In the genomic region with DNA sequence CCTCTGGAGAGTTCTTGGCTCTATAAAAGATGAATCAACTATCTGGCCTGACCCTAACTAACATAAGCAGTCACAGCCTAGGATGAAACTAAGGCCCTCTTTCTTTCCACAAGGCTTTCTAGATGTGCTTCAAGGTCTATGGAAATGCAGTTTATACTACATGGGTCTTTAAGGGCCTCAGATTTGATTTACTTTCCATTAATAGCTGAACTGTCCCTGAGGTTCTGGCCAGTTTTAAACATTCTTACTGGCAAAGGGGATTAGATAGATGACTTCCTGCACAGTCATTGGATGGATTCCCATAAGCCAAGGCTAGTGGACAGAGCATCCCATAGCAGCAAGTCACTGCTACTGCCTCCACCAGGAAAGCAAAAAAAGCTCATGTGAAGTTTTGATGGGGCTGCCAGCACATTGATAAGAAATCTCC, we compare ENCODE assay signal across 12 cellular contexts. TPM values are rescaled to one million over a fixed set of nuclear protein-coding genes. Genes with fewer than 3 reads are reported as not detected.
DNase-seq lines count a peak whose midpoint lies in the region; ATAC-seq and TF ChIP-seq lines count a peak whose summit lies in the region.
"Had no signal": no experiment of that assay in that cellular context is flagged by ENCODE, and none has a peak within 500 bp of the region (broad histone marks: within the 10 kb centered on the region; RNA-seq: fewer than 3 reads in every experiment).

No MANE protein-coding gene starts in this region.

- H3K79me2 ChIP-seq in GM23248 (ENCODE audit: insufficient read depth) = no peaks in the 10 kb centered on the region

- H3K9ac ChIP-seq in GM23248 = no peak overlapping the region; the same call in 1 of the 2 replicates

- H2AFZ ChIP-seq in GM23248 = no peak overlapping the region

- H3K36me3 ChIP-seq in GM23248 (ENCODE audit: low read depth) (no peaks in the 10 kb centered on the region), adrenal gland (replicated peaks in 1 of 2) (no peaks in the 10 kb centered on the region), thoracic aorta (no peaks in the 10 kb centered on the region)

- no peaks in the 10 kb centered on the region for H3K9me2 ChIP-seq in GM23248 (ENCODE audit: insufficient read depth)

- H3F3A ChIP-seq in GM23248 (ENCODE audit: insufficient read depth) = peaks cover 35% of the 10 kb centered on the region

- no peak overlapping the region for H3K4me3 ChIP-seq in GM23248
- no peak overlapping the region for H3K4me3 ChIP-seq in adrenal gland
- no peak overlapping the region for H3K4me3 ChIP-seq in thoracic aorta

- H3K27me3 ChIP-seq in GM23248 (replicated peaks; ENCODE audit: insufficient read depth) (no peaks in the 10 kb centered on the region), adrenal gland (no peaks in the 10 kb centered on the region), thoracic aorta (replicated peaks; ENCODE audit: insufficient read depth) (no peaks in the 10 kb centered on the region)

- in situ Hi-C loops in GM23248 (cut with MboI) = no loop called here

- ATAC-seq in thoracic aorta (ENCODE audit: insufficient number of reproducible peaks, low FRiP score, low read depth) (no peak), HG02973 (IDR thresholded peaks at IDR 0.05; ENCODE audit: unreplicated experiment) (no peak)
- ATAC-seq: naive thymus-derived CD8-positive, alpha-beta T cell had no signal

- H3K4me2 ChIP-seq in GM23248 (ENCODE audit: unreplicated experiment) = peak overlapping the region; percentile 22

- intact Hi-C loops in adrenal gland (cut with DNase I) = no loop called here

- TF ChIP-seq CTCF in adrenal gland (IDR thresholded peaks at IDR 0.05) = peak in 1 of 6 experiments; percentile 25
- no peak for TF ChIP-seq CTCF in thoracic aorta (IDR thresholded peaks at IDR 0.05)

- H3K27ac ChIP-seq in GM23248 (peak overlapping the region; percentile 68), adrenal gland (peak overlapping the region in 3 of 5 donors; percentile 36 to 83 (median 60)), thoracic aorta (peak overlapping the region; percentile 92 to 94)

- H4K20me1 ChIP-seq in GM23248 (ENCODE audit: insufficient read depth) = no peaks in the 10 kb centered on the region

- TF ChIP-seq POLR2A in adrenal gland (IDR thresholded peaks at IDR 0.05) = no peak

- H3K4me1 ChIP-seq in GM23248 (ENCODE audit: insufficient read depth) = peaks cover 49% of the 10 kb centered on the region
- peaks cover 0 to 43% of the 10 kb centered on the region in 2 donors for H3K4me1 ChIP-seq in adrenal gland (replicated peaks in 1 of 2)
- H3K4me1 ChIP-seq in thoracic aorta (ENCODE audit: control insufficient read depth in 1 of 2, low read depth in 2 of 2) = peaks cover 35 to 72% of the 10 kb centered on the region in 2 donors

- H3K9me3 ChIP-seq in GM23248 (ENCODE audit: low read depth) (no peaks in the 10 kb centered on the region), adrenal gland (replicated peaks in 1 of 3) (no peaks in the 10 kb centered on the region), thoracic aorta (no peaks in the 10 kb centered on the region)

- DNase-seq in GM23248 = peak; percentile 86
- DNase-seq in adrenal gland = peak in 4 of 7 donors; percentile 26 to 75 (median 30)
- DNase-seq in kidney tubule cell (ENCODE audit: low spot score) = peak; percentile 29
- no peak for DNase-seq in thoracic aorta (ENCODE audit: low spot score)
- no peak for DNase-seq in effector CD4-positive, alpha-beta T cell
- no peak for DNase-seq in NOMO-1 treated with dmso at 0.1 percent for 144 hours (lab: John Stamatoyannopoulos, UW; ENCODE audit: unreplicated experiment)
- DNase-seq: cortex of kidney; naive thymus-derived CD8-positive, alpha-beta T cell; NCI-H2107; stimulated activated CD4-positive, alpha-beta T cell treated with anti-CD3 and anti-CD28 coated beads, Interleukin-2, amount 100 ng/mL, for 24 hours; T1000 had no signal

RNA-seq across cellular contexts. Expression of a gene that starts 38.1 kb away (rescaled TPM):
- 31.7 and 32.3 TPM in 2 replicates for total RNA-seq in GM23248 (2014; rRNA removed; shearing (Covaris generic))
- 29.7 and 31.2 TPM in 2 replicates for polyA plus RNA-seq in GM23248 (2016; fragmentation: Nextera tagmentation; extraction: Ambion mirVana)
- 10 to 100 TPM; 11.7 to 23.0 (median 19.7) TPM for total RNA-seq in adrenal gland
- 10 to 100 TPM in 1 of 3 donors, 1 to 10 TPM in 2; 1.9 to 10.7 (median 2.4) TPM for polyA plus RNA-seq in adrenal gland
- total RNA-seq in thoracic aorta = 10 to 100 TPM; 14.8 to 43.9 TPM

Comparison
In these comparisons a context has a peak if more than half of its experiments do, and no peak if none do; other contexts are left out.
1. DNase-seq: peak in GM23248 (single experiment), adrenal gland (4 of 7) and kidney tubule cell (single experiment); none in thoracic aorta (single experiment), effector CD4-positive, alpha-beta T cell (single experiment) and NOMO-1 treated with dmso at 0.1 percent for 144 hours (single experiment).
2. Peak in every context shown above with its lines, with median percentiles within 50 percentile points of each other: H3K27ac ChIP-seq.